12 cellular contexts compared by ENCODE assay signal in genomic region chr9:133714606-133715294, GRCh38. TPM values are rescaled to one million over a fixed set of nuclear protein-coding genes. Genes with fewer than 3 reads are reported as not detected.
DNase-seq lines count a peak whose midpoint lies in the region; ATAC-seq and TF ChIP-seq lines count a peak whose summit lies in the region.
"Had no signal": no experiment of that assay in that cellular context is flagged by ENCODE, and none has a peak within 500 bp of the region (broad histone marks: within the 10 kb centered on the region; RNA-seq: fewer than 3 reads in every experiment).

No MANE protein-coding gene starts in this region.

- no peak overlapping the region for H3K4me3 Mint-ChIP-seq in activated T-cell treated with anti-CD3 and anti-CD28 coated beads, Interleukin-2, amount 50 U/mL, for 4 hours
- H3K4me3 Mint-ChIP-seq in central memory CD8-positive, alpha-beta T cell: no peak overlapping the region
- H3K4me3 Mint-ChIP-seq: activated naive CD8-positive, alpha-beta T cell had no signal

- no peak for TF ChIP-seq POLR2A in testis (IDR thresholded peaks at IDR 0.05)

- H3K27me3 ChIP-seq in lower lobe of right lung (ENCODE audit: low read depth): no peaks in the 10 kb centered on the region
- no peaks in the 10 kb centered on the region for H3K27me3 ChIP-seq in testis

- H3K4me3 ChIP-seq in lower lobe of right lung (no peak overlapping the region), testis (no peak overlapping the region)
- H3K4me3 ChIP-seq: A549 had no signal

- H3K27ac ChIP-seq in lower lobe of right lung (peak overlapping the region; percentile 18), testis (no peak overlapping the region)
- H3K27ac ChIP-seq: A549 had no signal

- peaks cover 3% of the 10 kb centered on the region for H3K4me1 Mint-ChIP-seq in activated T-cell treated with anti-CD3 and anti-CD28 coated beads, Interleukin-2, amount 50 U/mL, for 4 hours (ENCODE audit: low read depth)
- H3K4me1 Mint-ChIP-seq in central memory CD8-positive, alpha-beta T cell: peaks cover 10% of the 10 kb centered on the region

- H3K4me1 ChIP-seq in lower lobe of right lung (peaks cover 14% of the 10 kb centered on the region), testis (peaks cover 14% of the 10 kb centered on the region)
- H3K4me1 ChIP-seq: A549 had no signal

- DNase-seq in activated T-cell treated with anti-CD3 and anti-CD28 coated beads, Interleukin-2, amount 50 U/mL, for 1 hour: peak; percentile 14
- no peak for DNase-seq in activated T-cell treated with anti-CD3 and anti-CD28 coated beads, Interleukin-2, amount 50 U/mL, for 4 hours
- no peak for DNase-seq in central memory CD8-positive, alpha-beta T cell (ENCODE audit: low spot score in 2 of 2)
- DNase-seq in lower lobe of right lung: peak; percentile 45
- DNase-seq in testis: peak; percentile 73
- DNase-seq: activated CD4-positive, alpha-beta T cell treated with anti-CD3 and anti-CD28 coated beads for 1 hour; MV-4-11 had no signal

- peaks cover 5% of the 10 kb centered on the region for H3K27me3 Mint-ChIP-seq in activated T-cell treated with anti-CD3 and anti-CD28 coated beads, Interleukin-2, amount 50 U/mL, for 4 hours (ENCODE audit: low read depth)
- peaks cover 31% of the 10 kb centered on the region for H3K27me3 Mint-ChIP-seq in central memory CD8-positive, alpha-beta T cell
- H3K27me3 Mint-ChIP-seq: activated naive CD8-positive, alpha-beta T cell had no signal

- H3K9me3 ChIP-seq in lower lobe of right lung (no peaks in the 10 kb centered on the region), testis (no peaks in the 10 kb centered on the region)
- H3K9me3 ChIP-seq: A549 had no signal

- peak overlapping the region; percentile 47 for H3K27ac Mint-ChIP-seq in central memory CD8-positive, alpha-beta T cell (ENCODE audit: low read depth)
- H3K27ac Mint-ChIP-seq: activated naive CD8-positive, alpha-beta T cell had no signal

- H3K36me3 ChIP-seq in lower lobe of right lung (no peaks in the 10 kb centered on the region), testis (ENCODE audit: low read depth, missing control alignments) (no peaks in the 10 kb centered on the region)

- no peaks in the 10 kb centered on the region for H3K9me3 Mint-ChIP-seq in activated T-cell treated with anti-CD3 and anti-CD28 coated beads, Interleukin-2, amount 50 U/mL, for 4 hours
- H3K9me3 Mint-ChIP-seq in central memory CD8-positive, alpha-beta T cell: no peaks in the 10 kb centered on the region

- intact Hi-C loops in lower lobe of right lung (cut with DNase I) (no loop called here), testis (cut with DNase I; ENCODE audit: low total_unique reads) (no loop called here)

- TF ChIP-seq CTCF in lower lobe of right lung (IDR thresholded peaks at IDR 0.05) (no peak), testis (IDR thresholded peaks at IDR 0.05) (no peak)

- WGBS in testis, 2 donors: 59 to 66% methylated on average over 11 to 15 of the region's 15 CpGs

- no peak for ATAC-seq in activated T-cell treated with anti-CD3 and anti-CD28 coated beads, Interleukin-2, amount 50 U/mL, for 4 hours
- ATAC-seq in central memory CD8-positive, alpha-beta T cell (replicated peaks; ENCODE audit: extremely low read depth, poor library complexity, severe bottlenecking): no peak
- ATAC-seq in lower lobe of right lung (peak in 1 of 2 donors; percentile 13), GM18861 (IDR thresholded peaks at IDR 0.05; ENCODE audit: unreplicated experiment) (no peak), GM19397 (IDR thresholded peaks at IDR 0.05; ENCODE audit: unreplicated experiment) (no peak), HG03196 (IDR thresholded peaks at IDR 0.05; ENCODE audit: unreplicated experiment) (no peak)

- H3K36me3 Mint-ChIP-seq in activated T-cell treated with anti-CD3 and anti-CD28 coated beads, Interleukin-2, amount 50 U/mL, for 4 hours (ENCODE audit: insufficient read depth): no peaks in the 10 kb centered on the region
- no peaks in the 10 kb centered on the region for H3K36me3 Mint-ChIP-seq in central memory CD8-positive, alpha-beta T cell (ENCODE audit: insufficient read depth)
- H3K36me3 Mint-ChIP-seq: activated naive CD8-positive, alpha-beta T cell had no signal

RNA-seq across cellular contexts. Expression of gene SARDH, which starts 23.4 kb away (rescaled TPM):
- 1 to 10 TPM; 3.6 to 5.5 (median 5.0) TPM for total RNA-seq in activated T-cell treated with anti-CD3 and anti-CD28 coated beads, Interleukin-2, amount 50 U/mL, for 4 hours
- total RNA-seq in lower lobe of right lung: 3.4 TPM
- total RNA-seq in testis: 1 to 10 TPM; 5.1 to 7.2 TPM
- polyA plus RNA-seq in testis (ENCODE audit: insufficient read depth, low read depth, low replicate concordance): 2.6 TPM

Comparison
In these comparisons a context has a peak if more than half of its experiments do, and no peak if none do; other contexts are left out.
1. DNase-seq: peak in activated T-cell treated with anti-CD3 and anti-CD28 coated beads, Interleukin-2, amount 50 U/mL, for 1 hour (single experiment), lower lobe of right lung (single experiment) and testis (single experiment); none in activated T-cell treated with anti-CD3 and anti-CD28 coated beads, Interleukin-2, amount 50 U/mL, for 4 hours (single experiment) and central memory CD8-positive, alpha-beta T cell (0 of 2).